In genomic region chr3:49133226-49133951, GRCh38 we compare ENCODE assay signal across 8 cellular contexts.
DNase-seq lines count a peak whose midpoint lies in the region; ATAC-seq and TF ChIP-seq lines count a peak whose summit lies in the region.

No MANE protein-coding gene starts in this region.

- H2AFZ ChIP-seq in neuron (ENCODE audit: low read depth, low read length), result peak overlapping the region; percentile 98

- no peaks in the 10 kb centered on the region for H3K27me3 ChIP-seq in neuron (ENCODE audit: insufficient read depth, low read length)

- no peaks in the 10 kb centered on the region for H3K9me3 ChIP-seq in neuron (ENCODE audit: low read length)

- H3K4me1 ChIP-seq in neuron (ENCODE audit: insufficient read depth, low read length), result peaks cover 10% of the 10 kb centered on the region

- DNase-seq in COR-L47 (lab: John Stamatoyannopoulos, UW) (peak; percentile 37), LNCaP clone FGC (ENCODE audit: low read depth) (peak; percentile 63), globus pallidus (ENCODE audit: low spot score) (peak; percentile 70), RPMI8226 (no peak)

- H3K4me3 ChIP-seq in LNCaP clone FGC (ENCODE audit: low read depth, low read length) (peak overlapping the region; percentile 84), neuron (ENCODE audit: low read length) (peak overlapping the region; percentile 73)

- ATAC-seq in GM19452 (IDR thresholded peaks at IDR 0.05; ENCODE audit: unreplicated experiment) (no peak), HG03095 (IDR thresholded peaks at IDR 0.05; ENCODE audit: unreplicated experiment) (no peak)

- H3K36me3 ChIP-seq in neuron (ENCODE audit: insufficient read depth, low read length), result peaks cover 1% of the 10 kb centered on the region

- H3K27ac ChIP-seq in VCaP, result peak overlapping the region; percentile 82

- TF ChIP-seq CTCF in LNCaP clone FGC (IDR thresholded peaks at IDR 0.05; ENCODE audit: control insufficient read depth, extremely low read depth, insufficient read depth) (peak; percentile 13; the same call in 1 of the 2 replicates), VCaP (conservative IDR thresholded peaks at IDR 0.05) (0 out of 2 replicates have a peak, but pooled peaks have one; percentile 3)
